27 cellular contexts compared by ENCODE assay signal in the genomic region with DNA sequence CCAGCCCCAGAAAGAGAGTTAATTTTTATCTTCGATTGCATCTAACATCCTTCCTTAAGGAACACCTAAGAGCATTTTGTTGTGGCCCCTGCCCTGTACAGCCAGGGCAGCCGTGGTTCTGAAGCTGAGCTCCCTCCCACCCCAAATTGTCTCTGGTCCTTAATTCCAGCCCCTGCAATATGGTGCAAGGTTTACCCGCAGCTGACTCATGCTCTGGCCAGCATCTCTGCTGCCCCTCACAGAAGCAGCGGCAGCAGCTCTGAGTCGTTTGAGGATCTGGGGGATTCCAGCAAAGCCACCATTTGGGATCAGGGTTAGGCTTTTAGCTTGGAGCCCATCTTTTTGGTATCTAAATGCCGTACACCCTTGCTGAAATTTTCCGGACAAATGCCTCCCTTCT. TPM values are rescaled to one million over a fixed set of nuclear protein-coding genes. Genes with fewer than 3 reads are reported as not detected.
"Had no signal": no experiment of that assay in that cellular context is flagged by ENCODE, and none has a peak within 500 bp of the region (broad histone marks: within the 10 kb centered on the region; RNA-seq: fewer than 3 reads in every experiment).

No MANE protein-coding gene starts in this region.

- ATAC-seq: activated CD4-positive, CD25-positive, alpha-beta regulatory T cell treated with anti-CD3 and anti-CD28 coated beads, Interleukin-2, amount 50 U/mL, for 24 hours; activated CD8-positive, alpha-beta T cell treated with anti-CD3 and anti-CD28 coated beads, Interleukin-2, amount 10 ng/mL, durations not matched to agents 7 days and 5 days; activated naive CD8-positive, alpha-beta T cell treated with anti-CD3 and anti-CD28 coated beads, Interleukin-2, amount 50 U/mL, for 24 hours; left ventricle myocardium superior; natural killer cell treated with Interleukin-12 subunit alpha and Interleukin-12 subunit beta and Interleukin-15 and Interleukin-18, amount 100 ng/mL, for 72 hours; upper lobe of right lung had no signal

- H3K36me3 ChIP-seq: brain microvascular endothelial cell, esophagus muscularis mucosa, sigmoid colon, upper lobe of right lung had no signal

- DNase-seq: activated CD4-positive, alpha-beta T cell treated with anti-CD3 and anti-CD28 coated beads, Interleukin-2, amount 10 ng/mL, durations not matched to agents 7 days and 5 days; activated CD8-positive, alpha-beta T cell treated with anti-CD3 and anti-CD28 coated beads, Interleukin-2, amount 10 ng/mL, durations not matched to agents 7 days and 5 days; activated gamma-delta T cell; activated naive CD4-positive, alpha-beta T cell treated with anti-CD3 and anti-CD28 coated beads, Interleukin-2, amount 50 U/mL, for 16 hours; activated naive CD8-positive, alpha-beta T cell treated with anti-CD3 and anti-CD28 coated beads, Interleukin-2, amount 50 U/mL, for 24 hours; aorta; brain microvascular endothelial cell; glutamatergic neuron; hippocampal formation; left ventricle myocardium superior; mammary epithelial cell; midbrain; occipital lobe; sigmoid colon; stimulated activated CD4-positive, alpha-beta T cell treated with anti-CD3 and anti-CD28 coated beads, Interleukin-4, amount 100 ng/mL, for 24 hours; stimulated activated naive CD4-positive, alpha-beta T cell treated with Interleukin-2 at 50 U/mL for 16 hours; upper lobe of right lung had no signal

- FAIRE-seq: frontal cortex had no signal

- H3K4me1 ChIP-seq: sigmoid colon, upper lobe of right lung had no signal

- H3K9me3 Mint-ChIP-seq: activated CD4-positive, alpha-beta T cell treated with anti-CD3 and anti-CD28 coated beads, Interleukin-2, amount 10 ng/mL, durations not matched to agents 7 days and 5 days; activated naive CD8-positive, alpha-beta T cell treated with anti-CD3 and anti-CD28 coated beads, Interleukin-2, amount 50 U/mL, for 24 hours; activated T-helper 1 cell treated with anti-CD3 and anti-CD28 coated beads, Interleukin-12 subunit alpha, Interleukin-12 subunit beta, Interleukin-2, Interleukin-4 antibody, amounts not matched to agents 30 ng/mL and 10 ng/mL and 1 ng/mL, durations not matched to agents 14 hours and 24 hours and 36 hours; natural killer cell treated with Interleukin-12 subunit alpha and Interleukin-12 subunit beta and Interleukin-15 and Interleukin-18, amount 100 ng/mL, for 72 hours had no signal

- H3K4me1 Mint-ChIP-seq: activated CD4-positive, alpha-beta T cell treated with anti-CD3 and anti-CD28 coated beads, Interleukin-2, amount 10 ng/mL, durations not matched to agents 7 days and 5 days; activated naive CD8-positive, alpha-beta T cell treated with anti-CD3 and anti-CD28 coated beads, Interleukin-2, amount 50 U/mL, for 24 hours had no signal

- H3K27ac ChIP-seq: brain microvascular endothelial cell, coronary artery, esophagus muscularis mucosa, sigmoid colon, upper lobe of right lung, VCaP had no signal

- H3K9me3 ChIP-seq: esophagus muscularis mucosa, sigmoid colon, upper lobe of right lung had no signal

- H3K4me3 Mint-ChIP-seq: activated CD4-positive, alpha-beta T cell treated with anti-CD3 and anti-CD28 coated beads, Interleukin-2, amount 10 ng/mL, durations not matched to agents 7 days and 5 days; activated CD8-positive, alpha-beta T cell treated with anti-CD3 and anti-CD28 coated beads, Interleukin-2, amount 10 ng/mL, durations not matched to agents 7 days and 5 days; activated naive CD8-positive, alpha-beta T cell treated with anti-CD3 and anti-CD28 coated beads, Interleukin-2, amount 50 U/mL, for 24 hours; activated T-helper 1 cell treated with anti-CD3 and anti-CD28 coated beads, Interleukin-12 subunit alpha, Interleukin-12 subunit beta, Interleukin-2, Interleukin-4 antibody, amounts not matched to agents 30 ng/mL and 10 ng/mL and 1 ng/mL, durations not matched to agents 14 hours and 24 hours and 36 hours; natural killer cell treated with Interleukin-12 subunit alpha and Interleukin-12 subunit beta and Interleukin-15 and Interleukin-18, amount 100 ng/mL, for 72 hours had no signal

- H3K4me3 ChIP-seq: coronary artery, esophagus muscularis mucosa, sigmoid colon, upper lobe of right lung had no signal

- H3K27ac Mint-ChIP-seq: activated CD4-positive, alpha-beta T cell treated with anti-CD3 and anti-CD28 coated beads, Interleukin-2, amount 10 ng/mL, durations not matched to agents 7 days and 5 days; activated CD8-positive, alpha-beta T cell treated with anti-CD3 and anti-CD28 coated beads, Interleukin-2, amount 10 ng/mL, durations not matched to agents 7 days and 5 days; activated naive CD8-positive, alpha-beta T cell treated with anti-CD3 and anti-CD28 coated beads, Interleukin-2, amount 50 U/mL, for 24 hours; activated T-helper 1 cell treated with anti-CD3 and anti-CD28 coated beads, Interleukin-12 subunit alpha, Interleukin-12 subunit beta, Interleukin-2, Interleukin-4 antibody, amounts not matched to agents 30 ng/mL and 10 ng/mL and 1 ng/mL, durations not matched to agents 14 hours and 24 hours and 36 hours; natural killer cell treated with Interleukin-12 subunit alpha and Interleukin-12 subunit beta and Interleukin-15 and Interleukin-18, amount 100 ng/mL, for 72 hours had no signal

- H3K36me3 Mint-ChIP-seq: natural killer cell treated with Interleukin-12 subunit alpha and Interleukin-12 subunit beta and Interleukin-15 and Interleukin-18, amount 100 ng/mL, for 72 hours had no signal

RNA-seq across cellular contexts. Expression of a gene that starts 3.3 kb away (rescaled TPM):
- total RNA-seq: activated CD4-positive, alpha-beta T cell treated with anti-CD3 and anti-CD28 coated beads, Interleukin-2, amount 10 ng/mL, durations not matched to agents 7 days and 5 days; activated CD8-positive, alpha-beta T cell treated with anti-CD3 and anti-CD28 coated beads, Interleukin-2, amount 10 ng/mL, durations not matched to agents 7 days and 5 days; activated T-helper 1 cell treated with anti-CD3 and anti-CD28 coated beads, Interleukin-12 subunit alpha, Interleukin-12 subunit beta, Interleukin-2, Interleukin-4 antibody, amounts not matched to agents 30 ng/mL and 10 ng/mL and 1 ng/mL, durations not matched to agents 14 hours and 24 hours and 36 hours; aorta; frontal cortex; mammary epithelial cell; natural killer cell treated with Interleukin-12 subunit alpha and Interleukin-12 subunit beta and Interleukin-15 and Interleukin-18, amount 100 ng/mL, for 72 hours; renal cortical epithelial cell; subcutaneous adipose tissue; T-helper 2 cell treated with Interferon-gamma antibody and Interleukin-4, amounts not matched to agents 100 ng/mL and 5 ng/mL, for 36 hours; upper lobe of right lung had no signal
- polyA plus RNA-seq: mammary epithelial cell had no signal
